18 cellular contexts compared by ENCODE assay signal in genomic region chr9:129875687-129876395, GRCh38. TPM values are rescaled to one million over a fixed set of nuclear protein-coding genes. Genes with fewer than 3 reads are reported as not detected.
A peak's percentile ranks its signal among the peaks of the same experiment; 100 is the strongest.
DNase-seq lines count a peak whose midpoint lies in the region; ATAC-seq and FAIRE-seq lines count a peak whose summit lies in the region.
"Had no signal": no experiment of that assay in that cellular context is flagged by ENCODE, and none has a peak within 500 bp of the region (broad histone marks: within the 10 kb centered on the region; RNA-seq: fewer than 3 reads in every experiment).

No MANE protein-coding gene starts in this region.

- no peaks in the 10 kb centered on the region for H3K9me3 Mint-ChIP-seq in activated naive CD8-positive, alpha-beta T cell treated with anti-CD3 and anti-CD28 coated beads for 36 hours
- no peaks in the 10 kb centered on the region for H3K9me3 Mint-ChIP-seq in activated naive CD8-positive, alpha-beta T cell treated with anti-CD3 and anti-CD28 coated beads, Interleukin-2, amount 50 U/mL, for 24 hours
- no peaks in the 10 kb centered on the region for H3K9me3 Mint-ChIP-seq in activated CD4-positive, alpha-beta T cell treated with anti-CD3 and anti-CD28 coated beads for 36 hours (ENCODE audit: low read depth)
- H3K9me3 Mint-ChIP-seq: activated CD4-positive, alpha-beta memory T cell treated with anti-CD3 and anti-CD28 coated beads, Interleukin-2, amount 10 ng/mL, durations not matched to agents 7 days and 5 days; activated naive CD4-positive, alpha-beta T cell treated with anti-CD3 and anti-CD28 coated beads for 36 hours; activated T-cell treated with anti-CD3 and anti-CD28 coated beads, Interleukin-2, amount 50 U/mL, for 4 hours; stimulated activated memory B cell treated with anti-CD40 and anti-IgM and Interleukin-4, amounts not matched to agents 10 μg/mL and 1 μg/mL and 100 μg/mL, for 72 hours had no signal

- H3K4me3 Mint-ChIP-seq in activated naive CD8-positive, alpha-beta T cell treated with anti-CD3 and anti-CD28 coated beads for 36 hours: no peak overlapping the region
- no peak overlapping the region for H3K4me3 Mint-ChIP-seq in activated naive CD8-positive, alpha-beta T cell treated with anti-CD3 and anti-CD28 coated beads, Interleukin-2, amount 50 U/mL, for 24 hours
- H3K4me3 Mint-ChIP-seq in activated CD4-positive, alpha-beta T cell treated with anti-CD3 and anti-CD28 coated beads for 36 hours: no peak overlapping the region
- H3K4me3 Mint-ChIP-seq: activated CD4-positive, alpha-beta memory T cell treated with anti-CD3 and anti-CD28 coated beads, Interleukin-2, amount 10 ng/mL, durations not matched to agents 7 days and 5 days; activated naive CD4-positive, alpha-beta T cell treated with anti-CD3 and anti-CD28 coated beads for 36 hours; activated T-cell treated with anti-CD3 and anti-CD28 coated beads, Interleukin-2, amount 50 U/mL, for 4 hours; stimulated activated memory B cell treated with anti-CD40 and anti-IgM and Interleukin-4, amounts not matched to agents 10 μg/mL and 1 μg/mL and 100 μg/mL, for 72 hours had no signal

- peak overlapping the region; percentile 54 for H3K27ac Mint-ChIP-seq in activated naive CD8-positive, alpha-beta T cell treated with anti-CD3 and anti-CD28 coated beads for 36 hours
- no peak overlapping the region for H3K27ac Mint-ChIP-seq in activated naive CD8-positive, alpha-beta T cell treated with anti-CD3 and anti-CD28 coated beads, Interleukin-2, amount 50 U/mL, for 24 hours
- H3K27ac Mint-ChIP-seq in activated CD4-positive, alpha-beta T cell treated with anti-CD3 and anti-CD28 coated beads for 36 hours: no peak overlapping the region
- H3K27ac Mint-ChIP-seq: activated naive CD4-positive, alpha-beta T cell treated with anti-CD3 and anti-CD28 coated beads for 36 hours had no signal

- intact Hi-C loops in posterior vena cava (cut with DNase I): loop anchor here in 1 of 2 donors (10.0 kb wide), 1 partner anchor 359 kb away; no protein-coding TSS in a partner anchor
- intact Hi-C loops in activated CD4-positive, alpha-beta T cell treated with anti-CD3 and anti-CD28 coated beads for 36 hours (cut with DNase I, micrococcal nuclease): no loop called here

- H3K27me3 Mint-ChIP-seq in activated naive CD8-positive, alpha-beta T cell treated with anti-CD3 and anti-CD28 coated beads for 36 hours: no peaks in the 10 kb centered on the region
- H3K27me3 Mint-ChIP-seq in activated naive CD8-positive, alpha-beta T cell treated with anti-CD3 and anti-CD28 coated beads, Interleukin-2, amount 50 U/mL, for 24 hours: no peaks in the 10 kb centered on the region
- no peaks in the 10 kb centered on the region for H3K27me3 Mint-ChIP-seq in activated CD4-positive, alpha-beta T cell treated with anti-CD3 and anti-CD28 coated beads for 36 hours
- H3K27me3 Mint-ChIP-seq: activated CD4-positive, alpha-beta memory T cell treated with anti-CD3 and anti-CD28 coated beads, Interleukin-2, amount 10 ng/mL, durations not matched to agents 7 days and 5 days; stimulated activated memory B cell treated with anti-CD40 and anti-IgM and Interleukin-4, amounts not matched to agents 10 μg/mL and 1 μg/mL and 100 μg/mL, for 72 hours had no signal

- DNase-seq in activated naive CD8-positive, alpha-beta T cell treated with anti-CD3 and anti-CD28 coated beads for 36 hours: no peak
- DNase-seq in activated naive CD8-positive, alpha-beta T cell treated with anti-CD3 and anti-CD28 coated beads, Interleukin-2, amount 50 U/mL, for 24 hours: no peak
- DNase-seq in NCI-H1694 treated with DMSO at 0.1 percent for 48 hours (lab: John Stamatoyannopoulos, UW) (peak; percentile 19), cerebellum (ENCODE audit: low spot score) (peak; percentile 60), posterior vena cava (ENCODE audit: low spot score) (peak; percentile 69), RCC 7860 (ENCODE audit: low spot score) (no peak)
- no peak for DNase-seq in activated CD4-positive, alpha-beta T cell treated with anti-CD3 and anti-CD28 coated beads for 36 hours
- DNase-seq: activated CD4-positive, alpha-beta memory T cell treated with anti-CD3 and anti-CD28 coated beads, Interleukin-2, amount 10 ng/mL, durations not matched to agents 7 days and 5 days; activated naive CD4-positive, alpha-beta T cell treated with anti-CD3 and anti-CD28 coated beads for 36 hours; activated T-cell treated with anti-CD3 and anti-CD28 coated beads, Interleukin-2, amount 50 U/mL, for 4 hours; HCEC 1CT; hippocampal formation; NCI-H1092; NCI-H2029 treated with DMSO at 0.1 percent for 48 hours; T-helper 9 cell had no signal

- CTCF ChIA-PET in activated CD4-positive, alpha-beta T cell treated with anti-CD3 and anti-CD28 coated beads for 36 hours (lab: Charles Lee): interaction anchor here (0.5 to 0.6 kb wide), 2 partner anchors 53 to 101 kb away, joined by 3 read pairs; no protein-coding TSS in a partner anchor

- H3K4me1 Mint-ChIP-seq in activated naive CD8-positive, alpha-beta T cell treated with anti-CD3 and anti-CD28 coated beads for 36 hours: peaks cover 9% of the 10 kb centered on the region
- H3K4me1 Mint-ChIP-seq in activated naive CD8-positive, alpha-beta T cell treated with anti-CD3 and anti-CD28 coated beads, Interleukin-2, amount 50 U/mL, for 24 hours: peaks cover 11% of the 10 kb centered on the region
- peaks cover 10% of the 10 kb centered on the region for H3K4me1 Mint-ChIP-seq in activated CD4-positive, alpha-beta T cell treated with anti-CD3 and anti-CD28 coated beads for 36 hours

- FAIRE-seq in RCC 7860 (lab: Jason Lieb, UNC): no peak

- no peak for ATAC-seq in activated naive CD8-positive, alpha-beta T cell treated with anti-CD3 and anti-CD28 coated beads, Interleukin-2, amount 50 U/mL, for 24 hours
- ATAC-seq in activated CD4-positive, alpha-beta T cell treated with anti-CD3 and anti-CD28 coated beads for 36 hours: no peak
- ATAC-seq in HG03045 (IDR thresholded peaks at IDR 0.05; ENCODE audit: unreplicated experiment): no peak
- ATAC-seq: psoas muscle had no signal

- H3K36me3 Mint-ChIP-seq in activated naive CD8-positive, alpha-beta T cell treated with anti-CD3 and anti-CD28 coated beads for 36 hours: peaks cover 16% of the 10 kb centered on the region
- H3K36me3 Mint-ChIP-seq in activated naive CD8-positive, alpha-beta T cell treated with anti-CD3 and anti-CD28 coated beads, Interleukin-2, amount 50 U/mL, for 24 hours (ENCODE audit: low read depth): peaks cover 12% of the 10 kb centered on the region
- peaks cover 30% of the 10 kb centered on the region for H3K36me3 Mint-ChIP-seq in activated CD4-positive, alpha-beta T cell treated with anti-CD3 and anti-CD28 coated beads for 36 hours (ENCODE audit: low read depth)

- POLR2A ChIA-PET in activated CD4-positive, alpha-beta T cell treated with anti-CD3 and anti-CD28 coated beads for 36 hours (lab: Charles Lee): interaction anchor here (0.6 kb wide), 1 partner anchor 131 kb away, joined by 8 read pairs; no protein-coding TSS in a partner anchor

RNA-seq across cellular contexts. Expression of gene USP20, which starts 40.6 kb away (rescaled TPM):
- 10 to 100 TPM; 51.1 to 55.4 TPM for total RNA-seq in activated naive CD8-positive, alpha-beta T cell treated with anti-CD3 and anti-CD28 coated beads for 36 hours
- total RNA-seq in cerebellum (11.1 TPM), posterior vena cava (10 to 100 TPM; 25.8 to 26.0 TPM)
- 10 to 100 TPM; 37.6 to 48.5 TPM for total RNA-seq in activated CD4-positive, alpha-beta T cell treated with anti-CD3 and anti-CD28 coated beads for 36 hours

RNA-seq across cellular contexts. Expression of gene C9orf78, which starts 40.8 kb away (rescaled TPM):
- 10 to 100 TPM; 66.3 to 68.2 TPM for total RNA-seq in activated naive CD8-positive, alpha-beta T cell treated with anti-CD3 and anti-CD28 coated beads for 36 hours
- 21.0 TPM for total RNA-seq in cerebellum
- total RNA-seq in posterior vena cava: 10 to 100 TPM; 31.3 to 40.0 TPM
- total RNA-seq in activated CD4-positive, alpha-beta T cell treated with anti-CD3 and anti-CD28 coated beads for 36 hours: 10 to 100 TPM; 42.8 to 59.8 TPM

RNA-seq across cellular contexts. Expression of gene TOR1A, which starts 51.9 kb away (rescaled TPM):
- 10 to 100 TPM; 42.6 to 42.8 TPM for total RNA-seq in activated naive CD8-positive, alpha-beta T cell treated with anti-CD3 and anti-CD28 coated beads for 36 hours
- 20.6 TPM for total RNA-seq in cerebellum
- 10 to 100 TPM; 24.0 to 26.1 TPM for total RNA-seq in posterior vena cava
- 10 to 100 TPM; 34.9 to 39.7 TPM for total RNA-seq in activated CD4-positive, alpha-beta T cell treated with anti-CD3 and anti-CD28 coated beads for 36 hours

Comparison
In these comparisons a context has a peak if more than half of its experiments do, and no peak if none do; other contexts are left out.
1. DNase-seq: peak in NCI-H1694 treated with DMSO at 0.1 percent for 48 hours (single experiment), cerebellum (single experiment) and posterior vena cava (single experiment); none in activated naive CD8-positive, alpha-beta T cell treated with anti-CD3 and anti-CD28 coated beads for 36 hours (single experiment), activated naive CD8-positive, alpha-beta T cell treated with anti-CD3 and anti-CD28 coated beads, Interleukin-2, amount 50 U/mL, for 24 hours (single experiment), RCC 7860 (single experiment) and activated CD4-positive, alpha-beta T cell treated with anti-CD3 and anti-CD28 coated beads for 36 hours (single experiment).